12 cellular contexts compared by ENCODE assay signal in the genomic region with DNA sequence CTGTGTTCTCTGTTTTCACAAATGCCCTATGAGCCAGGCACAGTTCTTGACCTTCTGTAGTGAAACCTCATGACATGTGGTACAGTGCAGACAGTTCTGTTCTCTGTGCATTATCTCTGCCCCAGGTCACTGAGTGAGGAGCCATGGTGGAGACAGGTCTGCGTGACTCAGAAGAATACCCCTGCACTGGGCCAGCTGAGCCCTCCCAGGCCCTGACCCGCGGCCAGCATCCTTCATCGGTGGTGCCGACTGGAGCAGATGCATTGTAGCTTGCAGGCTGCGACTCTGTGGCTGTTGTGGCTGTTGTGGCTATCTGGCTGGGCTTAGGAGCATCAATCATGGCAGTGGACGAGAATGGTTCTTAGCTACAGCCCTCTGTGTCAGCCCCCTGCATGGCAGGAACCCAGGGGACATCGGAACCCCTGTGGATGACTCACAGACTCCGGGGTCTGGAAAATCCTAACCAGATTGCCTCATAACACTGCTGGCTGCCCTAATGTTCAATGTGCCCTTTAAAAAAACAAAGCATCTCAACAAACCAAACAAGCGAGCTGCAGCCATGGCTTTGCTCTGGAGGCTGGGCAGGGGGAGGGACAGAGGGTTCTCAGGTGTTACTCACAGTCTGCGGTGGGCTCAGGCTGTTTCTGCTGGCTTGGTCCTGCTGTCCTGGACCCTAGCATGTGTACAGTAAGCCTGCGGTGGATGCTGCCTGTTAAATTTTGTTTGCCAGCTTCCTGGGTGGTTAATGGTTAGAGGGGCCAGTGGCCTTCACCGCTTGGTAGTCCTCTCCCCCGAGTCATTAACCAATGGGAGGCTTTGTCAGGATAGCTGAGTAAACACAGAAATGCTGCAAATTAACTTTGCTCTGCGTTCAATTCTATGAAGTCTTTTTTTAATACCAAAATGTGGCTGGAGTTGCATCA. TPM values are rescaled to one million over a fixed set of nuclear protein-coding genes. Genes with fewer than 3 reads are reported as not detected.
DNase-seq lines count a peak whose midpoint lies in the region; ATAC-seq, FAIRE-seq and TF ChIP-seq lines count a peak whose summit lies in the region.
"Had no signal": no experiment of that assay in that cellular context is flagged by ENCODE, and none has a peak within 500 bp of the region (broad histone marks: within the 10 kb centered on the region; RNA-seq: fewer than 3 reads in every experiment).

A gene with protein sequence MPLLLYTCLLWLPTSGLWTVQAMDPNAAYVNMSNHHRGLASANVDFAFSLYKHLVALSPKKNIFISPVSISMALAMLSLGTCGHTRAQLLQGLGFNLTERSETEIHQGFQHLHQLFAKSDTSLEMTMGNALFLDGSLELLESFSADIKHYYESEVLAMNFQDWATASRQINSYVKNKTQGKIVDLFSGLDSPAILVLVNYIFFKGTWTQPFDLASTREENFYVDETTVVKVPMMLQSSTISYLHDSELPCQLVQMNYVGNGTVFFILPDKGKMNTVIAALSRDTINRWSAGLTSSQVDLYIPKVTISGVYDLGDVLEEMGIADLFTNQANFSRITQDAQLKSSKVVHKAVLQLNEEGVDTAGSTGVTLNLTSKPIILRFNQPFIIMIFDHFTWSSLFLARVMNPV (minus strand): TSS at position 689 of the 923 bp plus-strand sequence. CDS start 8,688 bp downstream, outside the sequence.

- ATAC-seq in GM12878 (peak; percentile 61), left colon (peak; percentile 30), GM21381 (IDR thresholded peaks at IDR 0.05; ENCODE audit: unreplicated experiment) (no peak)
- peak; percentile 23 for ATAC-seq in stimulated activated naive CD8-positive, alpha-beta T cell treated with anti-CD3 and anti-CD28 coated beads, Interleukin-15, amount 100 ng/mL, for 72 hours

- no peaks in the 10 kb centered on the region for H3K4me1 Mint-ChIP-seq in activated naive CD4-positive, alpha-beta T cell treated with anti-CD3 and anti-CD28 coated beads, Interleukin-2, amount 10 ng/mL, durations not matched to agents 7 days and 5 days
- H3K4me1 Mint-ChIP-seq in stimulated activated naive CD8-positive, alpha-beta T cell treated with anti-CD3 and anti-CD28 coated beads, Interleukin-15, amount 100 ng/mL, for 72 hours, result no peaks in the 10 kb centered on the region
- H3K4me1 Mint-ChIP-seq: activated naive CD4-positive, alpha-beta T cell treated with anti-CD3 and anti-CD28 coated beads, Interleukin-2, amount 50 U/mL, for 24 hours had no signal

- intact Hi-C loops in GM12878 (cut with micrococcal nuclease; ENCODE audit: unreplicated experiment), result no loop called here
- intact Hi-C loops in left colon (cut with DNase I, micrococcal nuclease), result no loop called here

- no peaks in the 10 kb centered on the region for H3K36me3 Mint-ChIP-seq in activated naive CD4-positive, alpha-beta T cell treated with anti-CD3 and anti-CD28 coated beads, Interleukin-2, amount 10 ng/mL, durations not matched to agents 7 days and 5 days
- H3K36me3 Mint-ChIP-seq: activated naive CD4-positive, alpha-beta T cell treated with anti-CD3 and anti-CD28 coated beads, Interleukin-2, amount 50 U/mL, for 24 hours had no signal

- H3K27ac ChIP-seq in GM12878 (ENCODE audit: control insufficient read depth, insufficient read depth), result no peak within 1 kb of the TSS

- TF ChIP-seq POLR2A in GM12878 (IDR thresholded peaks at IDR 0.05; ENCODE audit: low read depth, low read length), result no peak

- RAD21 ChIA-PET in GM12878 (lab: Charles Lee; ENCODE audit: unreplicated experiment), result no interaction called here

- TF ChIP-seq CTCF in GM12878 (IDR thresholded peaks at IDR 0.05 in 2 of 3, conservative IDR thresholded peaks at IDR 0.05 in 1 of 3; ENCODE audit: control insufficient read depth in 2 of 3, extremely low read depth in 1 of 3, insufficient read depth in 1 of 3, low read depth in 3 of 3, low read length in 3 of 3), result no peak

- no TSS peak for BruUV-seq in GM12878 (replicated peaks; lab: Mats Ljungman, UMichigan)

- SMC1A ChIA-PET in GM12878 (lab: Charles Lee; ENCODE audit: uncharacterized antibody, unreplicated experiment), result no interaction called here

- no peak for TF ChIP-seq EP300 in GM12878 (IDR thresholded peaks at IDR 0.05; ENCODE audit: borderline replicate concordance in 1 of 2, control insufficient read depth in 1 of 2, low read depth in 2 of 2, low read length in 2 of 2)

- POLR2A ChIA-PET in GM12878 (lab: Charles Lee), result no interaction called here

- no peaks in the 10 kb centered on the region for H3K27me3 ChIP-seq in GM12878 (replicated peaks in 1 of 2; ENCODE audit: control insufficient read depth in 2 of 2, insufficient read depth in 2 of 2, low read length in 1 of 2)

- H3K79me2 ChIP-seq in GM12878 (ENCODE audit: control insufficient read depth, insufficient read depth, low read length), result no peaks in the 10 kb centered on the region

- H3K9me3 Mint-ChIP-seq in activated naive CD4-positive, alpha-beta T cell treated with anti-CD3 and anti-CD28 coated beads, Interleukin-2, amount 10 ng/mL, durations not matched to agents 7 days and 5 days, result no peaks in the 10 kb centered on the region
- no peaks in the 10 kb centered on the region for H3K9me3 Mint-ChIP-seq in stimulated activated naive CD8-positive, alpha-beta T cell treated with anti-CD3 and anti-CD28 coated beads, Interleukin-15, amount 100 ng/mL, for 72 hours
- H3K9me3 Mint-ChIP-seq: activated naive CD4-positive, alpha-beta T cell treated with anti-CD3 and anti-CD28 coated beads, Interleukin-2, amount 50 U/mL, for 24 hours had no signal

- H2AFZ ChIP-seq in GM12878 (ENCODE audit: control insufficient read depth, low read depth, low read length), result no peak within 1 kb of the TSS

- H3K9ac ChIP-seq in GM12878 (ENCODE audit: control insufficient read depth, insufficient read depth, low read length), result no peak within 1 kb of the TSS

- no peaks in the 10 kb centered on the region for H4K20me1 ChIP-seq in GM12878 (ENCODE audit: control insufficient read depth, insufficient read depth)

- no peaks in the 10 kb centered on the region for H3K9me3 ChIP-seq in GM12878 (replicated peaks; ENCODE audit: control insufficient read depth, insufficient read depth, low read length)

- H3K27me3 Mint-ChIP-seq in activated naive CD4-positive, alpha-beta T cell treated with anti-CD3 and anti-CD28 coated beads, Interleukin-2, amount 10 ng/mL, durations not matched to agents 7 days and 5 days, result peaks cover 24% of the 10 kb centered on the region
- H3K27me3 Mint-ChIP-seq in stimulated activated naive CD8-positive, alpha-beta T cell treated with anti-CD3 and anti-CD28 coated beads, Interleukin-15, amount 100 ng/mL, for 72 hours, result peaks cover 17% of the 10 kb centered on the region

- H3K4me3 ChIP-seq in GM12878, result no peak within 1 kb of the TSS

- H3K27ac Mint-ChIP-seq in activated naive CD4-positive, alpha-beta T cell treated with anti-CD3 and anti-CD28 coated beads, Interleukin-2, amount 10 ng/mL, durations not matched to agents 7 days and 5 days, result peak within 1 kb of the TSS; percentile 9
- H3K27ac Mint-ChIP-seq in stimulated activated naive CD8-positive, alpha-beta T cell treated with anti-CD3 and anti-CD28 coated beads, Interleukin-15, amount 100 ng/mL, for 72 hours, result peak within 1 kb of the TSS in 1 of 2 donors; percentile 57
- H3K27ac Mint-ChIP-seq: activated naive CD4-positive, alpha-beta T cell treated with anti-CD3 and anti-CD28 coated beads, Interleukin-2, amount 50 U/mL, for 24 hours had no signal

- H3K36me3 ChIP-seq in GM12878 (ENCODE audit: control insufficient read depth in 2 of 2, insufficient read depth in 2 of 2, low read length in 1 of 2), result no peaks in the 10 kb centered on the region

- CTCF ChIA-PET in activated naive CD4-positive, alpha-beta T cell treated with anti-CD3 and anti-CD28 coated beads, Interleukin-2, amount 10 ng/mL, durations not matched to agents 7 days and 5 days (lab: Charles Lee), result interaction anchor here (0.6 kb wide), 1 partner anchor 780 kb away, joined by 4 read pairs; no protein-coding TSS in a partner anchor
- CTCF ChIA-PET in GM12878 (lab: Yijun Ruan, JAX), result interaction anchor here (0.6 kb wide), 1 partner anchor 11 kb away, joined by 3 read pairs; no protein-coding TSS in a partner anchor

- no peak for FAIRE-seq in GM12878 (lab: Jason Lieb, UNC)
- FAIRE-seq: G401.6 had no signal

- TF ChIP-seq RAD21 in GM12878 (IDR thresholded peaks at IDR 0.05; ENCODE audit: insufficient read depth, low read depth, low read length), result no peak

- 51% methylated on average over 15 of the region's 15 CpGs for WGBS in GM12878 (ENCODE audit: insufficient coverage, insufficient replicate concordance, low lambda C conversion rate, missing lambda C conversion rate)

- no peaks in the 10 kb centered on the region for H3K4me1 ChIP-seq in GM12878 (ENCODE audit: control insufficient read depth, insufficient read depth, low read length)

- no peak within 1 kb of the TSS for H3K4me2 ChIP-seq in GM12878 (ENCODE audit: control insufficient read depth, insufficient read depth)

- no peak within 1 kb of the TSS for H3K4me3 Mint-ChIP-seq in activated naive CD4-positive, alpha-beta T cell treated with anti-CD3 and anti-CD28 coated beads, Interleukin-2, amount 10 ng/mL, durations not matched to agents 7 days and 5 days
- no peak within 1 kb of the TSS for H3K4me3 Mint-ChIP-seq in stimulated activated naive CD8-positive, alpha-beta T cell treated with anti-CD3 and anti-CD28 coated beads, Interleukin-15, amount 100 ng/mL, for 72 hours
- H3K4me3 Mint-ChIP-seq: activated naive CD4-positive, alpha-beta T cell treated with anti-CD3 and anti-CD28 coated beads, Interleukin-2, amount 50 U/mL, for 24 hours had no signal

- DNase-seq in activated naive CD4-positive, alpha-beta T cell treated with anti-CD3 and anti-CD28 coated beads, Interleukin-2, amount 10 ng/mL, durations not matched to agents 7 days and 5 days, result no peak
- DNase-seq in activated naive CD4-positive, alpha-beta T cell treated with anti-CD3 and anti-CD28 coated beads, Interleukin-2, amount 50 U/mL, for 16 hours, result no peak
- DNase-seq in GM12878 (ENCODE audit: low read depth, low spot score), result no peak
- DNase-seq in left colon, result no peak
- no peak for DNase-seq in stimulated activated naive CD8-positive, alpha-beta T cell treated with anti-CD3 and anti-CD28 coated beads, Interleukin-15, amount 100 ng/mL, for 72 hours
- DNase-seq in LoVo (ENCODE audit: low spot score), result no peak
- DNase-seq in NCI-H2081 treated with DMSO at 0.1 percent for 48 hours (lab: John Stamatoyannopoulos, UW), result no peak
- DNase-seq: posterior cingulate gyrus had no signal

- in situ Hi-C loops in GM12878 (cut with MboI), result no loop called here

RNA-seq across cellular contexts. Expression of the gene that starts here (rescaled TPM):
- total RNA-seq in GM12878 (2013; cell fraction: nucleolus; rRNA removed), result not detected in 2 replicates
- total RNA-seq in GM12878 (2014; rRNA removed) (0.23 TPM in 1 of 2 replicates, not detected in the other), GM12878 (2014; rRNA removed; fragmentation: Illumina TruSeq; extraction: Trizol) (not detected in 2 replicates), GM12878 (2021) (0.24 TPM in 1 of 2 replicates, not detected in the other), left colon (1 to 10 TPM; 1.6 to 1.7 TPM)
- not detected for polyA plus RNA-seq in GM12878 (2011; ENCODE audit: low read depth)
- polyA plus RNA-seq in GM12878 (2011; rRNA removed) (0.27 TPM in 1 of 2 replicates, not detected in the other), GM12878 (2014; fragmentation: Illumina TruSeq; extraction: Trizol) (not detected in 2 replicates), GM12878 (2014; fragmentation: Nextera tagmentation; extraction: Ambion mirVana) (not detected), GM12878 (2014; rRNA removed) (not detected in 2 replicates), GM12878 (2016; fragmentation: Nextera tagmentation; extraction: Ambion mirVana) (under 1 TPM in 1 of 2 experiments, not detected in 1; 0.11 TPM)
- 0.19 and 0.22 TPM in 2 replicates for polyA plus RNA-seq in GM12878 (2011; cell fraction: cytosol; rRNA removed)
- 0.09 and 0.19 TPM in 2 replicates for polyA plus RNA-seq in GM12878 (2011; cell fraction: nucleus; rRNA removed)
- polyA plus RNA-seq in GM12878 (2012), result not detected in 2 replicates
- 0.31 TPM in 1 of 2 replicates, not detected in the other for polyA minus RNA-seq in GM12878 (2011; rRNA and poly(A)+ RNA removed)
- polyA minus RNA-seq in GM12878 (2011; cell fraction: cytosol; rRNA and poly(A)+ RNA removed), result not detected in 2 replicates
- polyA minus RNA-seq in GM12878 (2011; cell fraction: nucleus; rRNA and poly(A)+ RNA removed), result 0.24 TPM in 1 of 2 replicates, not detected in the other
- total RNA-seq: NCI-H460 had no signal

Comparison
In these comparisons a context has a peak if more than half of its experiments do, and no peak if none do; other contexts are left out.
1. Peak in ATAC-seq in GM12878; RNA of the gene not detected or under 1 TPM.